In the genomic region with DNA sequence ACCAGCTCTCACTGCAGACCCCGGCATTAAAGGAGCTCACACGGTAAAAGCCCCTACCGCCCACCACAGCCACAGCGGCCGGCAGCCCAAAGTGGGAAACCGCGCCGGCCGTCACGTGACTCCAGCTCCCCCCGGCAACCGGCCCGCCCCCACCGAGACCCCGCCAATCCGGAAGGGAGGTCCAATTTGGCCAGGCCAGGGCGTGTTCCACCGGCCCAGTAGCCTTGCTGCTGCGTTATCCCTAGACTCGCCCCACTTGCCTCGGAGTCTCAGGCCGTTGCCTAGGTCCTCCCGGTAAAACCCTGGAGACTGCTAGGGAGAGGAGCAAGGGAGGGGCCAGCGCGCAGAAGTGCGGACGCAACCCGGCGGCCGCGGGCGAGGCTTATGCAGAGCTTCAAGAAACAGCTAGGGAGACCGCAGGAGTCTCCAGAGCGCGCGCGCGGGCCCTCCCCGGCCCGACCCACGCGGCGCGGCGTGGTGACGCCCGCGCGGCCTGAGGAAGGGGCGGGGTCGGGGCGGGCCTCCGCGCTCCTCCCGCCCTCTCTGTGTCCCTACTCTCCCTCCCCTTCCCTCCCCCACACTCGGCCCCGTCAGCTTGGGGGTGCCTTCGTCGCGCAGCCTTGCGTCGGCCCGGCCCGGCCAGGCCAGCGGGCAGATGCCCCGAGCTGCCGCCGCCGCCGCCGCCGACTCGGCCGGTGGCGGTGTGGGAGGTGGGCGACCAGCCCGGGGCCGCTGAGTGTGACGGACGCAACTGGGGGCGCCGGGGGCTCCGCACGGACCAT, we compare ENCODE assay signal across 8 cellular contexts. TPM values are rescaled to one million over a fixed set of nuclear protein-coding genes. Genes with fewer than 3 reads are reported as not detected.
DNase-seq lines count a peak whose midpoint lies in the region; TF ChIP-seq lines count a peak whose summit lies in the region.

A gene with protein sequence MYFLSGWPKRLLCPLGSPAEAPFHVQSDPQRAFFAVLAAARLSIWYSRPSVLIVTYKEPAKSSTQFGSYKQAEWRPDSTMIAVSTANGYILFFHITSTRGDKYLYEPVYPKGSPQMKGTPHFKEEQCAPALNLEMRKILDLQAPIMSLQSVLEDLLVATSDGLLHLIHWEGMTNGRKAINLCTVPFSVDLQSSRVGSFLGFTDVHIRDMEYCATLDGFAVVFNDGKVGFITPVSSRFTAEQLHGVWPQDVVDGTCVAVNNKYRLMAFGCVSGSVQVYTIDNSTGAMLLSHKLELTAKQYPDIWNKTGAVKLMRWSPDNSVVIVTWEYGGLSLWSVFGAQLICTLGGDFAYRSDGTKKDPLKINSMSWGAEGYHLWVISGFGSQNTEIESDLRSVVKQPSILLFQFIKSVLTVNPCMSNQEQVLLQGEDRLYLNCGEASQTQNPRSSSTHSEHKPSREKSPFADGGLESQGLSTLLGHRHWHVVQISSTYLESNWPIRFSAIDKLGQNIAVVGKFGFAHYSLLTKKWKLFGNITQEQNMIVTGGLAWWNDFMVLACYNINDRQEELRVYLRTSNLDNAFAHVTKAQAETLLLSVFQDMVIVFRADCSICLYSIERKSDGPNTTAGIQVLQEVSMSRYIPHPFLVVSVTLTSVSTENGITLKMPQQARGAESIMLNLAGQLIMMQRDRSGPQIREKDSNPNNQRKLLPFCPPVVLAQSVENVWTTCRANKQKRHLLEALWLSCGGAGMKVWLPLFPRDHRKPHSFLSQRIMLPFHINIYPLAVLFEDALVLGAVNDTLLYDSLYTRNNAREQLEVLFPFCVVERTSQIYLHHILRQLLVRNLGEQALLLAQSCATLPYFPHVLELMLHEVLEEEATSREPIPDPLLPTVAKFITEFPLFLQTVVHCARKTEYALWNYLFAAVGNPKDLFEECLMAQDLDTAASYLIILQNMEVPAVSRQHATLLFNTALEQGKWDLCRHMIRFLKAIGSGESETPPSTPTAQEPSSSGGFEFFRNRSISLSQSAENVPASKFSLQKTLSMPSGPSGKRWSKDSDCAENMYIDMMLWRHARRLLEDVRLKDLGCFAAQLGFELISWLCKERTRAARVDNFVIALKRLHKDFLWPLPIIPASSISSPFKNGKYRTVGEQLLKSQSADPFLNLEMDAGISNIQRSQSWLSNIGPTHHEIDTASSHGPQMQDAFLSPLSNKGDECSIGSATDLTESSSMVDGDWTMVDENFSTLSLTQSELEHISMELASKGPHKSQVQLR (N-terminal part only) (plus strand): TSS at position 578 of the 782 bp plus-strand sequence. CDS start 203 bp downstream, at position 781.

- peak within 1 kb of the TSS; percentile 98 for H3K27ac Mint-ChIP-seq in nephron progenitor cell
- H3K27ac Mint-ChIP-seq in stimulated activated naive CD8-positive, alpha-beta T cell treated with anti-CD3 and anti-CD28 coated beads, Interleukin-15, Interleukin-2, amounts not matched to agents 100 ng/mL and 50 ng/mL, for 24 hours = peak within 1 kb of the TSS; percentile 95

- H3K9me3 Mint-ChIP-seq in nephron progenitor cell = peaks cover 12% of the 10 kb centered on the region
- no peaks in the 10 kb centered on the region for H3K9me3 Mint-ChIP-seq in stimulated activated naive CD8-positive, alpha-beta T cell treated with anti-CD3 and anti-CD28 coated beads, Interleukin-15, Interleukin-2, amounts not matched to agents 100 ng/mL and 50 ng/mL, for 24 hours

- H3K4me1 Mint-ChIP-seq in nephron progenitor cell = peaks cover 34% of the 10 kb centered on the region
- H3K4me1 Mint-ChIP-seq in stimulated activated naive CD8-positive, alpha-beta T cell treated with anti-CD3 and anti-CD28 coated beads, Interleukin-15, Interleukin-2, amounts not matched to agents 100 ng/mL and 50 ng/mL, for 24 hours (ENCODE audit: low read depth) = peaks cover 64% of the 10 kb centered on the region

- peaks cover 18% of the 10 kb centered on the region for H3K36me3 Mint-ChIP-seq in nephron progenitor cell (ENCODE audit: low read depth)
- H3K36me3 Mint-ChIP-seq in stimulated activated naive CD8-positive, alpha-beta T cell treated with anti-CD3 and anti-CD28 coated beads, Interleukin-15, Interleukin-2, amounts not matched to agents 100 ng/mL and 50 ng/mL, for 24 hours (ENCODE audit: low read depth) = peaks cover 8% of the 10 kb centered on the region

- DNase-seq in ELR (ENCODE audit: low read depth) (peak; percentile 92), H4 (ENCODE audit: low spot score) (peak; percentile 73), LoVo (ENCODE audit: low spot score) (peak; percentile 90), SIG-M5 (lab: John Stamatoyannopoulos, UW) (peak; percentile 67), activated gamma-delta T cell (lab: John Stamatoyannopoulos, UW) (peak; percentile 86), fibroblast of the conjunctiva (ENCODE audit: low read depth) (peak; percentile 93), nephron progenitor cell (peak; percentile 85)

- no peak for TF ChIP-seq CTCF in nephron progenitor cell (IDR thresholded peaks at IDR 0.05)

- no peaks in the 10 kb centered on the region for H3K27me3 Mint-ChIP-seq in nephron progenitor cell (ENCODE audit: low read depth, poor library complexity)
- no peaks in the 10 kb centered on the region for H3K27me3 Mint-ChIP-seq in stimulated activated naive CD8-positive, alpha-beta T cell treated with anti-CD3 and anti-CD28 coated beads, Interleukin-15, Interleukin-2, amounts not matched to agents 100 ng/mL and 50 ng/mL, for 24 hours

- H3K4me3 Mint-ChIP-seq in nephron progenitor cell = peak within 1 kb of the TSS; percentile 97
- peak within 1 kb of the TSS; percentile 99 for H3K4me3 Mint-ChIP-seq in stimulated activated naive CD8-positive, alpha-beta T cell treated with anti-CD3 and anti-CD28 coated beads, Interleukin-15, Interleukin-2, amounts not matched to agents 100 ng/mL and 50 ng/mL, for 24 hours

RNA-seq across cellular contexts. Expression of the gene that starts here (rescaled TPM):
- total RNA-seq in H4 (2014; rRNA removed; shearing (Covaris generic)) = 7.3 and 10.1 TPM in 2 replicates

Comparison
In these comparisons a context has a peak if more than half of its experiments do, and no peak if none do; other contexts are left out.
1. Peak in every context shown above with its lines: DNase-seq.